12 cellular contexts compared by ENCODE assay signal in the genomic region with DNA sequence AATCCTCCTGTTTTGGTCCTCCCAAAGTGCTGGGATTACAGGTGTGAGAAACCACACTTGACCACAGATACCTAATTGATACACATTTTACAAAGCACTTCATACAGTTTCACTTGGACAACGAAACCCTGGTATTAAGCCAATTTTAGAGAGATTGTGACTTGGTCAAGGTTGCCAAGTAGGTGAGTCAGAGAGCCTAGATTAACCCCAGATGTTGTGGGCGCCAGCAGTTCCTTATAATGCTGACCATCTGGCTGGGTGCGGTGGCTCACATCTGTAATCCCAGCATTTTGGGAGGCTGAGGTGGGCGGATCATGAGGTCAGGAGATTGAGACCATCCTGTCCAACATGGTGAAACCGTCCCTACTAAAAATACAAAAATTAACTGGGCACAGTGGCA. TPM values are rescaled to one million over a fixed set of nuclear protein-coding genes. Genes with fewer than 3 reads are reported as not detected.
A peak's percentile ranks its signal among the peaks of the same experiment; 100 is the strongest.
DNase-seq lines count a peak whose midpoint lies in the region; ATAC-seq, FAIRE-seq and TF ChIP-seq lines count a peak whose summit lies in the region.
"Had no signal": no experiment of that assay in that cellular context is flagged by ENCODE, and none has a peak within 500 bp of the region (broad histone marks: within the 10 kb centered on the region; RNA-seq: fewer than 3 reads in every experiment).

No MANE protein-coding gene starts in this region.

- no peak overlapping the region for H3K27ac Mint-ChIP-seq in type B pancreatic cell
- H3K27ac Mint-ChIP-seq in activated CD8-positive, alpha-beta T cell treated with anti-CD3 and anti-CD28 coated beads, Interleukin-2, amount 10 ng/mL, durations not matched to agents 7 days and 5 days, result no peak overlapping the region
- no peak overlapping the region for H3K27ac Mint-ChIP-seq in stimulated activated memory B cell treated with anti-CD40 and anti-IgM and Interleukin-4, amounts not matched to agents 10 μg/mL and 1 μg/mL and 100 μg/mL, for 72 hours

- no peak overlapping the region for H3K4me3 ChIP-seq in MM.1S (ENCODE audit: low read length)
- H3K4me3 ChIP-seq in GM12878, result no peak overlapping the region
- peak overlapping the region in 1 of 2 experiments; percentile 29 for H3K4me3 ChIP-seq in mesenchymal stem cell (ENCODE audit: insufficient read depth in 1 of 2, low read depth in 1 of 2, low read length in 2 of 2)
- H3K4me3 ChIP-seq: skin epidermis had no signal

- no peak overlapping the region for H2AFZ ChIP-seq in MM.1S (ENCODE audit: low read length)
- H2AFZ ChIP-seq in GM12878 (ENCODE audit: control insufficient read depth, low read depth, low read length), result no peak overlapping the region
- H2AFZ ChIP-seq in mesenchymal stem cell (ENCODE audit: low read depth, low read length), result no peak overlapping the region

- H3K27me3 Mint-ChIP-seq in type B pancreatic cell, result no peaks in the 10 kb centered on the region
- H3K27me3 Mint-ChIP-seq in activated CD8-positive, alpha-beta T cell treated with anti-CD3 and anti-CD28 coated beads, Interleukin-2, amount 10 ng/mL, durations not matched to agents 7 days and 5 days (ENCODE audit: low read depth), result no peaks in the 10 kb centered on the region
- H3K27me3 Mint-ChIP-seq in stimulated activated memory B cell treated with anti-CD40 and anti-IgM and Interleukin-4, amounts not matched to agents 10 μg/mL and 1 μg/mL and 100 μg/mL, for 72 hours, result no peaks in the 10 kb centered on the region

- no peak overlapping the region for H2BK120ac ChIP-seq in mesenchymal stem cell (ENCODE audit: low read depth, low read length)

- peak; percentile 38 for ATAC-seq in GM12878
- no peak for ATAC-seq in activated CD8-positive, alpha-beta T cell treated with anti-CD3 and anti-CD28 coated beads, Interleukin-2, amount 10 ng/mL, durations not matched to agents 7 days and 5 days
- ATAC-seq in stimulated activated memory B cell treated with anti-CD40 and anti-IgM and Interleukin-4, amounts not matched to agents 10 μg/mL and 1 μg/mL and 100 μg/mL, for 72 hours, result no peak

- no peak overlapping the region for H3K14ac ChIP-seq in mesenchymal stem cell (ENCODE audit: low read length in 2 of 2)

- no peak for TF ChIP-seq CTCF in MM.1S (IDR thresholded peaks at IDR 0.05; ENCODE audit: low read length)
- TF ChIP-seq CTCF in GM12878 (IDR thresholded peaks at IDR 0.05 in 2 of 3, conservative IDR thresholded peaks at IDR 0.05 in 1 of 3; ENCODE audit: control insufficient read depth in 2 of 3, extremely low read depth in 1 of 3, insufficient read depth in 1 of 3, low read depth in 3 of 3, low read length in 3 of 3), result no peak
- TF ChIP-seq CTCF in type B pancreatic cell (conservative IDR thresholded peaks at IDR 0.05), result no peak

- H4K20me1 ChIP-seq in MM.1S (ENCODE audit: insufficient read depth, low read length) (no peaks in the 10 kb centered on the region), GM12878 (ENCODE audit: control insufficient read depth, insufficient read depth) (no peaks in the 10 kb centered on the region)

- H3K27ac ChIP-seq in MM.1S (ENCODE audit: low read length) (peak overlapping the region; percentile 57; the same call in 1 of the 2 replicates), GM12878 (ENCODE audit: control insufficient read depth, insufficient read depth) (no peak overlapping the region), mesenchymal stem cell (ENCODE audit: low read length, poor library complexity, severe bottlenecking) (no peak overlapping the region)

- POLR2A ChIA-PET in GM12878 (lab: Charles Lee), result no interaction called here
- POLR2A ChIA-PET in activated CD8-positive, alpha-beta T cell treated with anti-CD3 and anti-CD28 coated beads, Interleukin-2, amount 10 ng/mL, durations not matched to agents 7 days and 5 days (lab: Charles Lee), result interaction anchor here (1.0 kb wide), 1 partner anchor 24 kb away, joined by 3 read pairs; no protein-coding TSS in a partner anchor

- H3K23ac ChIP-seq in mesenchymal stem cell (ENCODE audit: low read length in 2 of 2), result no peak overlapping the region

- H2AK5ac ChIP-seq in mesenchymal stem cell (ENCODE audit: low read length, severe bottlenecking), result no peak overlapping the region

- no peaks in the 10 kb centered on the region for H3K9me3 ChIP-seq in MM.1S (replicated peaks; ENCODE audit: insufficient read depth, low read length)
- no peaks in the 10 kb centered on the region for H3K9me3 ChIP-seq in GM12878 (replicated peaks; ENCODE audit: control insufficient read depth, insufficient read depth, low read length)
- no peaks in the 10 kb centered on the region for H3K9me3 ChIP-seq in mesenchymal stem cell (ENCODE audit: control insufficient read depth, low read length)

- CTCF ChIA-PET in GM12878 (lab: Yijun Ruan, JAX), result no interaction called here
- CTCF ChIA-PET in activated CD8-positive, alpha-beta T cell treated with anti-CD3 and anti-CD28 coated beads, Interleukin-2, amount 10 ng/mL, durations not matched to agents 7 days and 5 days (lab: Charles Lee), result no interaction called here

- no TSS peak for BruUV-seq in GM12878 (replicated peaks; lab: Mats Ljungman, UMichigan)

- H3K4me1 ChIP-seq in MM.1S (ENCODE audit: low read length), result peaks cover 6% of the 10 kb centered on the region; the same call in 1 of the 2 replicates
- no peaks in the 10 kb centered on the region for H3K4me1 ChIP-seq in GM12878 (ENCODE audit: control insufficient read depth, insufficient read depth, low read length)
- peaks cover 2% of the 10 kb centered on the region for H3K4me1 ChIP-seq in mesenchymal stem cell (ENCODE audit: control insufficient read depth, insufficient read depth, low read depth, low read length)

- DNase-seq in EH (ENCODE audit: low read depth) (peak; percentile 86), MM.1S (peak; percentile 71), GM12878 (ENCODE audit: low read depth, low spot score) (no peak), mesenchymal stem cell (peak; percentile 30), type B pancreatic cell (ENCODE audit: extremely low spot score, unreplicated experiment) (no peak)
- no peak for DNase-seq in effector CD4-positive, alpha-beta T cell
- DNase-seq in activated CD8-positive, alpha-beta T cell treated with anti-CD3 and anti-CD28 coated beads, Interleukin-2, amount 10 ng/mL, durations not matched to agents 7 days and 5 days, result no peak
- DNase-seq: activated naive CD4-positive, alpha-beta T cell; NCI-H526 treated with DMSO at 0.1 percent for 48 hours; stimulated activated naive CD4-positive, alpha-beta T cell had no signal

- no peak overlapping the region for H4K91ac ChIP-seq in mesenchymal stem cell (ENCODE audit: low read length)

- H3F3A ChIP-seq in MM.1S (ENCODE audit: insufficient read depth, low read length), result peaks cover 24% of the 10 kb centered on the region

- peaks cover 3% of the 10 kb centered on the region for H3K36me3 Mint-ChIP-seq in type B pancreatic cell
- H3K36me3 Mint-ChIP-seq in activated CD8-positive, alpha-beta T cell treated with anti-CD3 and anti-CD28 coated beads, Interleukin-2, amount 10 ng/mL, durations not matched to agents 7 days and 5 days (ENCODE audit: low read depth), result peaks cover 35% of the 10 kb centered on the region
- peaks cover 29% of the 10 kb centered on the region for H3K36me3 Mint-ChIP-seq in stimulated activated memory B cell treated with anti-CD40 and anti-IgM and Interleukin-4, amounts not matched to agents 10 μg/mL and 1 μg/mL and 100 μg/mL, for 72 hours

- 0 out of 2 replicates have a peak, but pooled peaks have one; percentile 31 for TF ChIP-seq POLR2A in GM12878 (IDR thresholded peaks at IDR 0.05; ENCODE audit: low read depth, low read length)

- no peaks in the 10 kb centered on the region for H3K79me1 ChIP-seq in mesenchymal stem cell (replicated peaks; ENCODE audit: low read length, poor library complexity, severe bottlenecking)

- H3K79me2 ChIP-seq in MM.1S (ENCODE audit: low read length) (peaks cover 7% of the 10 kb centered on the region), GM12878 (ENCODE audit: control insufficient read depth, insufficient read depth, low read length) (no peaks in the 10 kb centered on the region; the same call in 1 of the 2 replicates)

- RAD21 ChIA-PET in GM12878 (lab: Charles Lee; ENCODE audit: unreplicated experiment), result no interaction called here

- H2BK12ac ChIP-seq in mesenchymal stem cell (ENCODE audit: low read length in 2 of 2), result no peak overlapping the region

- H3K36me3 ChIP-seq in MM.1S (replicated peaks; ENCODE audit: insufficient read depth, low read length), result peaks cover 11% of the 10 kb centered on the region
- H3K36me3 ChIP-seq in GM12878 (ENCODE audit: control insufficient read depth in 2 of 2, insufficient read depth in 2 of 2, low read length in 1 of 2), result peaks cover 3 to 16% of the 10 kb centered on the region in 2 experiments; a peak in 3 of 4 replicates
- H3K36me3 ChIP-seq in mesenchymal stem cell (ENCODE audit: control insufficient read depth in 1 of 2, insufficient read depth in 2 of 2, low read depth in 1 of 2, low read length in 2 of 2), result peaks cover 5 to 36% of the 10 kb centered on the region in 2 experiments

- H3K9me2 ChIP-seq in MM.1S (replicated peaks; ENCODE audit: insufficient read depth, low read length), result no peaks in the 10 kb centered on the region

- H2BK5ac ChIP-seq in mesenchymal stem cell (ENCODE audit: low read depth, low read length, poor library complexity, severe bottlenecking), result no peak overlapping the region

- no peak overlapping the region for H2BK15ac ChIP-seq in mesenchymal stem cell (ENCODE audit: low read depth, poor library complexity, severe bottlenecking)

- no peak for TF ChIP-seq EP300 in GM12878 (IDR thresholded peaks at IDR 0.05; ENCODE audit: borderline replicate concordance in 1 of 2, control insufficient read depth in 1 of 2, low read depth in 2 of 2, low read length in 2 of 2)

- H3K9me3 Mint-ChIP-seq in type B pancreatic cell, result no peaks in the 10 kb centered on the region
- H3K9me3 Mint-ChIP-seq in activated CD8-positive, alpha-beta T cell treated with anti-CD3 and anti-CD28 coated beads, Interleukin-2, amount 10 ng/mL, durations not matched to agents 7 days and 5 days (ENCODE audit: insufficient read depth), result no peaks in the 10 kb centered on the region
- H3K9me3 Mint-ChIP-seq in stimulated activated memory B cell treated with anti-CD40 and anti-IgM and Interleukin-4, amounts not matched to agents 10 μg/mL and 1 μg/mL and 100 μg/mL, for 72 hours, result no peaks in the 10 kb centered on the region

- H3K4me2 ChIP-seq in MM.1S (ENCODE audit: low read depth, low read length) (no peak overlapping the region), GM12878 (ENCODE audit: control insufficient read depth, insufficient read depth) (no peak overlapping the region), mesenchymal stem cell (ENCODE audit: low read length, poor library complexity, severe bottlenecking) (no peak overlapping the region)

- 73% methylated on average over 5 of the region's 5 CpGs for whole genome bisulfite sequencing in GM12878 (ENCODE audit: insufficient coverage, insufficient replicate concordance, low lambda C conversion rate, missing lambda C conversion rate)
- WGBS in mesenchymal stem cell, result 84% methylated on average over 5 of the region's 5 CpGs

- intact Hi-C loops in GM12878 (cut with micrococcal nuclease; ENCODE audit: unreplicated experiment), result no loop called here

- H3K4ac ChIP-seq in mesenchymal stem cell (ENCODE audit: low read depth in 1 of 2, low read length in 2 of 2), result no peak overlapping the region

- H3K4me1 Mint-ChIP-seq in type B pancreatic cell (ENCODE audit: unreplicated experiment), result no peaks in the 10 kb centered on the region
- H3K4me1 Mint-ChIP-seq in activated CD8-positive, alpha-beta T cell treated with anti-CD3 and anti-CD28 coated beads, Interleukin-2, amount 10 ng/mL, durations not matched to agents 7 days and 5 days (ENCODE audit: low read depth), result peaks cover 6% of the 10 kb centered on the region
- H3K4me1 Mint-ChIP-seq in stimulated activated memory B cell treated with anti-CD40 and anti-IgM and Interleukin-4, amounts not matched to agents 10 μg/mL and 1 μg/mL and 100 μg/mL, for 72 hours, result no peaks in the 10 kb centered on the region

- SMC1A ChIA-PET in GM12878 (lab: Charles Lee; ENCODE audit: uncharacterized antibody, unreplicated experiment), result interaction anchor here (0.8 kb wide), 1 partner anchor 25 kb away, joined by 4 read pairs; no protein-coding TSS in a partner anchor

- H3K27me3 ChIP-seq in MM.1S (replicated peaks; ENCODE audit: insufficient read depth, low read length) (no peaks in the 10 kb centered on the region), GM12878 (replicated peaks in 1 of 2; ENCODE audit: control insufficient read depth in 2 of 2, insufficient read depth in 2 of 2, low read length in 1 of 2) (no peaks in the 10 kb centered on the region), mesenchymal stem cell (ENCODE audit: control insufficient read depth in 1 of 2, insufficient read depth in 1 of 2, low read length in 2 of 2) (no peaks in the 10 kb centered on the region)

- FAIRE-seq in GM12878 (lab: Jason Lieb, UNC), result no peak

- H3K18ac ChIP-seq in mesenchymal stem cell (ENCODE audit: low read depth in 1 of 2, low read length in 2 of 2), result no peak overlapping the region

- H4K8ac ChIP-seq in mesenchymal stem cell (ENCODE audit: low read length), result no peak overlapping the region

- TF ChIP-seq RAD21 in GM12878 (IDR thresholded peaks at IDR 0.05; ENCODE audit: insufficient read depth, low read depth, low read length), result no peak

- H3K9ac ChIP-seq in MM.1S (ENCODE audit: low read length) (no peak overlapping the region), GM12878 (ENCODE audit: control insufficient read depth, insufficient read depth, low read length) (no peak overlapping the region), mesenchymal stem cell (ENCODE audit: low read length) (peak overlapping the region; percentile 63)

- H3K4me3 Mint-ChIP-seq in type B pancreatic cell, result no peak overlapping the region
- no peak overlapping the region for H3K4me3 Mint-ChIP-seq in activated CD8-positive, alpha-beta T cell treated with anti-CD3 and anti-CD28 coated beads, Interleukin-2, amount 10 ng/mL, durations not matched to agents 7 days and 5 days
- no peak overlapping the region for H3K4me3 Mint-ChIP-seq in stimulated activated memory B cell treated with anti-CD40 and anti-IgM and Interleukin-4, amounts not matched to agents 10 μg/mL and 1 μg/mL and 100 μg/mL, for 72 hours

- in situ Hi-C loops in GM12878 (cut with MboI), result no loop called here

RNA-seq across cellular contexts. Expression of gene PHKG1, which starts 4.9 kb away (rescaled TPM):
- total RNA-seq in GM12878 (2013; cell fraction: nucleolus; rRNA removed), result 2.3 and 3.7 TPM in 2 replicates
- 0.27 and 1.6 TPM in 2 replicates for total RNA-seq in GM12878 (2014; rRNA removed)
- 0.45 and 1.1 TPM in 2 replicates for total RNA-seq in GM12878 (2014; rRNA removed; fragmentation: Illumina TruSeq; extraction: Trizol)
- 0.64 and 0.82 TPM in 2 replicates for total RNA-seq in GM12878 (2021)
- 2.1 TPM for polyA plus RNA-seq in GM12878 (2011; ENCODE audit: low read depth)
- 0.62 and 1.4 TPM in 2 replicates for polyA plus RNA-seq in GM12878 (2011; rRNA removed)
- 0.45 and 1.1 TPM in 2 replicates for polyA plus RNA-seq in GM12878 (2011; cell fraction: cytosol; rRNA removed)
- 4.9 and 6.0 TPM in 2 replicates for polyA plus RNA-seq in GM12878 (2011; cell fraction: nucleus; rRNA removed)
- polyA plus RNA-seq in GM12878 (2012), result 1.7 and 2.3 TPM in 2 replicates
- polyA plus RNA-seq in GM12878 (2014; fragmentation: Illumina TruSeq; extraction: Trizol), result 0.11 and 0.43 TPM in 2 replicates
- polyA plus RNA-seq in GM12878 (2014; fragmentation: Nextera tagmentation; extraction: Ambion mirVana), result under 1 TPM; 0.08 to 0.09 TPM
- 0.86 and 1.2 TPM in 2 replicates for polyA plus RNA-seq in GM12878 (2014; rRNA removed)
- polyA plus RNA-seq in GM12878 (2016; fragmentation: Nextera tagmentation; extraction: Ambion mirVana), result under 1 TPM; 0.15 to 0.31 TPM
- 0.67 and 1.5 TPM in 2 replicates for polyA minus RNA-seq in GM12878 (2011; rRNA and poly(A)+ RNA removed)
- polyA minus RNA-seq in GM12878 (2011; cell fraction: cytosol; rRNA and poly(A)+ RNA removed), result not detected in 2 replicates
- 1.8 and 2.2 TPM in 2 replicates for polyA minus RNA-seq in GM12878 (2011; cell fraction: nucleus; rRNA and poly(A)+ RNA removed)
- polyA plus RNA-seq in mesenchymal stem cell (2013, experiment 1 of 2), result 0.10 TPM
- polyA plus RNA-seq in mesenchymal stem cell (2013, experiment 2 of 2), result 0.05 TPM
- 1.8 TPM in 1 of 2 replicates, not detected in the other for total RNA-seq in type B pancreatic cell (ENCODE audit: low replicate concordance)
- 1 to 10 TPM; 1.7 to 2.0 TPM for total RNA-seq in activated CD8-positive, alpha-beta T cell treated with anti-CD3 and anti-CD28 coated beads, Interleukin-2, amount 10 ng/mL, durations not matched to agents 7 days and 5 days

RNA-seq across cellular contexts. Expression of gene CHCHD2, which starts 8.6 kb away (rescaled TPM):
- total RNA-seq in GM12878 (2013; cell fraction: nucleolus; rRNA removed), result 52.5 and 59.8 TPM in 2 replicates
- 731 and 805 TPM in 2 replicates for total RNA-seq in GM12878 (2014; rRNA removed)
- 354 and 377 TPM in 2 replicates for total RNA-seq in GM12878 (2014; rRNA removed; fragmentation: Illumina TruSeq; extraction: Trizol)
- 662 and 669 TPM in 2 replicates for total RNA-seq in GM12878 (2021)
- 340 TPM for polyA plus RNA-seq in GM12878 (2011; ENCODE audit: low read depth)
- 576 and 621 TPM in 2 replicates for polyA plus RNA-seq in GM12878 (2011; rRNA removed)
- 558 and 721 TPM in 2 replicates for polyA plus RNA-seq in GM12878 (2011; cell fraction: cytosol; rRNA removed)
- 411 and 417 TPM in 2 replicates for polyA plus RNA-seq in GM12878 (2011; cell fraction: nucleus; rRNA removed)
- 502 and 538 TPM in 2 replicates for polyA plus RNA-seq in GM12878 (2012)
- 208 and 292 TPM in 2 replicates for polyA plus RNA-seq in GM12878 (2014; fragmentation: Illumina TruSeq; extraction: Trizol)
- 100 to 1,000 TPM in 1 of 2 experiments, 10 to 100 TPM in 1; 97.8 to 374 TPM for polyA plus RNA-seq in GM12878 (2014; fragmentation: Nextera tagmentation; extraction: Ambion mirVana)
- 678 and 750 TPM in 2 replicates for polyA plus RNA-seq in GM12878 (2014; rRNA removed)
- polyA plus RNA-seq in GM12878 (2016; fragmentation: Nextera tagmentation; extraction: Ambion mirVana), result 1,000 to 10,000 TPM; 1,252 to 1,291 TPM
- 113 and 214 TPM in 2 replicates for polyA minus RNA-seq in GM12878 (2011; rRNA and poly(A)+ RNA removed)
- 112 and 138 TPM in 2 replicates for polyA minus RNA-seq in GM12878 (2011; cell fraction: cytosol; rRNA and poly(A)+ RNA removed)
- 54.2 and 63.0 TPM in 2 replicates for polyA minus RNA-seq in GM12878 (2011; cell fraction: nucleus; rRNA and poly(A)+ RNA removed)
- 202 TPM for polyA plus RNA-seq in mesenchymal stem cell (2013, experiment 1 of 2)
- polyA plus RNA-seq in mesenchymal stem cell (2013, experiment 2 of 2), result 217 TPM
- total RNA-seq in type B pancreatic cell (ENCODE audit: low replicate concordance), result 61.8 and 251 TPM in 2 replicates
- 100 to 1,000 TPM; 526 to 534 TPM for total RNA-seq in activated CD8-positive, alpha-beta T cell treated with anti-CD3 and anti-CD28 coated beads, Interleukin-2, amount 10 ng/mL, durations not matched to agents 7 days and 5 days

RNA-seq across cellular contexts. Expression of gene NUPR2, which starts 18.5 kb away (rescaled TPM):
- total RNA-seq in GM12878 (2013; cell fraction: nucleolus; rRNA removed), result not detected in 2 replicates
- not detected in 2 replicates for total RNA-seq in GM12878 (2014; rRNA removed)
- not detected in 2 replicates for total RNA-seq in GM12878 (2014; rRNA removed; fragmentation: Illumina TruSeq; extraction: Trizol)
- not detected in 2 replicates for total RNA-seq in GM12878 (2021)
- not detected for polyA plus RNA-seq in GM12878 (2011; ENCODE audit: low read depth)
- not detected in 2 replicates for polyA plus RNA-seq in GM12878 (2011; rRNA removed)
- polyA plus RNA-seq in GM12878 (2011; cell fraction: cytosol; rRNA removed), result not detected in 2 replicates
- not detected in 2 replicates for polyA plus RNA-seq in GM12878 (2011; cell fraction: nucleus; rRNA removed)
- polyA plus RNA-seq in GM12878 (2012), result not detected in 2 replicates
- polyA plus RNA-seq in GM12878 (2014; fragmentation: Illumina TruSeq; extraction: Trizol), result not detected in 2 replicates
- polyA plus RNA-seq in GM12878 (2014; fragmentation: Nextera tagmentation; extraction: Ambion mirVana), result not detected
- polyA plus RNA-seq in GM12878 (2014; rRNA removed), result not detected in 2 replicates
- not detected for polyA plus RNA-seq in GM12878 (2016; fragmentation: Nextera tagmentation; extraction: Ambion mirVana)
- not detected in 2 replicates for polyA minus RNA-seq in GM12878 (2011; rRNA and poly(A)+ RNA removed)
- not detected in 2 replicates for polyA minus RNA-seq in GM12878 (2011; cell fraction: cytosol; rRNA and poly(A)+ RNA removed)
- not detected in 2 replicates for polyA minus RNA-seq in GM12878 (2011; cell fraction: nucleus; rRNA and poly(A)+ RNA removed)
- polyA plus RNA-seq in mesenchymal stem cell (2013, experiment 1 of 2), result not detected
- not detected for polyA plus RNA-seq in mesenchymal stem cell (2013, experiment 2 of 2)
- not detected in 2 replicates for total RNA-seq in type B pancreatic cell (ENCODE audit: low replicate concordance)
- total RNA-seq in activated CD8-positive, alpha-beta T cell treated with anti-CD3 and anti-CD28 coated beads, Interleukin-2, amount 10 ng/mL, durations not matched to agents 7 days and 5 days, result not detected

RNA-seq across cellular contexts. Expression of gene SUMF2, which starts 33.6 kb away (rescaled TPM):
- total RNA-seq in GM12878 (2013; cell fraction: nucleolus; rRNA removed), result 149 and 163 TPM in 2 replicates
- total RNA-seq in GM12878 (2014; rRNA removed) (84.6 and 96.1 TPM in 2 replicates), GM12878 (2014; rRNA removed; fragmentation: Illumina TruSeq; extraction: Trizol) (70.8 and 72.4 TPM in 2 replicates), GM12878 (2021) (102 and 103 TPM in 2 replicates), type B pancreatic cell (ENCODE audit: low replicate concordance) (125 and 127 TPM in 2 replicates)
- polyA plus RNA-seq in GM12878 (2011; ENCODE audit: low read depth), result 42.2 TPM
- polyA plus RNA-seq in GM12878 (2011; rRNA removed) (57.6 and 70.5 TPM in 2 replicates), GM12878 (2014; fragmentation: Illumina TruSeq; extraction: Trizol) (87.4 and 106 TPM in 2 replicates), GM12878 (2014; fragmentation: Nextera tagmentation; extraction: Ambion mirVana) (10 to 100 TPM; 39.9 to 62.4 TPM), GM12878 (2014; rRNA removed) (85.7 and 93.0 TPM in 2 replicates), GM12878 (2016; fragmentation: Nextera tagmentation; extraction: Ambion mirVana) (10 to 100 TPM; 67.7 to 72.6 TPM)
- 81.9 and 86.5 TPM in 2 replicates for polyA plus RNA-seq in GM12878 (2011; cell fraction: cytosol; rRNA removed)
- polyA plus RNA-seq in GM12878 (2011; cell fraction: nucleus; rRNA removed), result 170 and 178 TPM in 2 replicates
- polyA plus RNA-seq in GM12878 (2012), result 77.6 and 84.4 TPM in 2 replicates
- 53.3 and 94.2 TPM in 2 replicates for polyA minus RNA-seq in GM12878 (2011; rRNA and poly(A)+ RNA removed)
- polyA minus RNA-seq in GM12878 (2011; cell fraction: cytosol; rRNA and poly(A)+ RNA removed), result 31.7 and 32.2 TPM in 2 replicates
- polyA minus RNA-seq in GM12878 (2011; cell fraction: nucleus; rRNA and poly(A)+ RNA removed), result 41.7 and 51.2 TPM in 2 replicates
- 131 TPM for polyA plus RNA-seq in mesenchymal stem cell (2013, experiment 1 of 2)
- 133 TPM for polyA plus RNA-seq in mesenchymal stem cell (2013, experiment 2 of 2)
- 100 to 1,000 TPM; 121 to 124 TPM for total RNA-seq in activated CD8-positive, alpha-beta T cell treated with anti-CD3 and anti-CD28 coated beads, Interleukin-2, amount 10 ng/mL, durations not matched to agents 7 days and 5 days

RNA-seq across cellular contexts. Expression of gene CCT6A, which starts 46.1 kb away (rescaled TPM):
- 96.4 and 103 TPM in 2 replicates for total RNA-seq in GM12878 (2013; cell fraction: nucleolus; rRNA removed)
- total RNA-seq in GM12878 (2014; rRNA removed) (263 and 264 TPM in 2 replicates), GM12878 (2014; rRNA removed; fragmentation: Illumina TruSeq; extraction: Trizol) (324 and 357 TPM in 2 replicates), GM12878 (2021) (202 and 206 TPM in 2 replicates), type B pancreatic cell (ENCODE audit: low replicate concordance) (128 and 151 TPM in 2 replicates)
- polyA plus RNA-seq in GM12878 (2011; ENCODE audit: low read depth), result 162 TPM
- polyA plus RNA-seq in GM12878 (2011; rRNA removed) (346 and 392 TPM in 2 replicates), GM12878 (2014; fragmentation: Illumina TruSeq; extraction: Trizol) (272 and 346 TPM in 2 replicates), GM12878 (2014; fragmentation: Nextera tagmentation; extraction: Ambion mirVana) (100 to 1,000 TPM; 191 to 319 TPM), GM12878 (2014; rRNA removed) (247 and 252 TPM in 2 replicates), GM12878 (2016; fragmentation: Nextera tagmentation; extraction: Ambion mirVana) (100 to 1,000 TPM; 455 to 480 TPM)
- 129 and 184 TPM in 2 replicates for polyA plus RNA-seq in GM12878 (2011; cell fraction: cytosol; rRNA removed)
- 131 and 175 TPM in 2 replicates for polyA plus RNA-seq in GM12878 (2011; cell fraction: nucleus; rRNA removed)
- polyA plus RNA-seq in GM12878 (2012), result 121 and 132 TPM in 2 replicates
- 170 and 321 TPM in 2 replicates for polyA minus RNA-seq in GM12878 (2011; rRNA and poly(A)+ RNA removed)
- 57.2 and 72.0 TPM in 2 replicates for polyA minus RNA-seq in GM12878 (2011; cell fraction: cytosol; rRNA and poly(A)+ RNA removed)
- polyA minus RNA-seq in GM12878 (2011; cell fraction: nucleus; rRNA and poly(A)+ RNA removed), result 42.2 and 64.6 TPM in 2 replicates
- polyA plus RNA-seq in mesenchymal stem cell (2013, experiment 1 of 2), result 153 TPM
- 160 TPM for polyA plus RNA-seq in mesenchymal stem cell (2013, experiment 2 of 2)
- total RNA-seq in activated CD8-positive, alpha-beta T cell treated with anti-CD3 and anti-CD28 coated beads, Interleukin-2, amount 10 ng/mL, durations not matched to agents 7 days and 5 days, result 100 to 1,000 TPM; 157 to 170 TPM

Comparison
In these comparisons a context has a peak if more than half of its experiments do, and no peak if none do; other contexts are left out.
1. DNase-seq: peak in EH (single experiment), MM.1S (single experiment) and mesenchymal stem cell (single experiment); none in GM12878 (single experiment), type B pancreatic cell (single experiment), effector CD4-positive, alpha-beta T cell (single experiment) and activated CD8-positive, alpha-beta T cell treated with anti-CD3 and anti-CD28 coated beads, Interleukin-2, amount 10 ng/mL, durations not matched to agents 7 days and 5 days (single experiment).